ENCODE assay signal across 8 cellular contexts in genomic region chr3:71543371-71544016, GRCh38. TPM values are rescaled to one million over a fixed set of nuclear protein-coding genes. Genes with fewer than 3 reads are reported as not detected.
DNase-seq lines count a peak whose midpoint lies in the region; TF ChIP-seq lines count a peak whose summit lies in the region.

No MANE protein-coding gene starts in this region.

- intact Hi-C loops in activated naive CD4-positive, alpha-beta T cell treated with anti-CD3 and anti-CD28 coated beads for 36 hours (cut with micrococcal nuclease): loop anchor here (2.0 kb wide), 1 partner anchor 33 kb away; no protein-coding TSS in a partner anchor

- H3K27me3 ChIP-seq in right atrium auricular region: no peaks in the 10 kb centered on the region

- peaks cover 20% of the 10 kb centered on the region for H3K4me1 Mint-ChIP-seq in activated naive CD4-positive, alpha-beta T cell treated with anti-CD3 and anti-CD28 coated beads for 36 hours (ENCODE audit: low read depth)

- no peaks in the 10 kb centered on the region for H3K9me3 ChIP-seq in right atrium auricular region

- no peaks in the 10 kb centered on the region for H3K9me3 Mint-ChIP-seq in activated naive CD4-positive, alpha-beta T cell treated with anti-CD3 and anti-CD28 coated beads for 36 hours

- TF ChIP-seq CTCF in RWPE1 (conservative IDR thresholded peaks at IDR 0.05; ENCODE audit: low read depth): no peak
- TF ChIP-seq CTCF in right atrium auricular region (IDR thresholded peaks at IDR 0.05): no peak

- peaks cover 0 to 26% of the 10 kb centered on the region in 2 donors for H3K4me1 ChIP-seq in right atrium auricular region

- H3K27ac ChIP-seq in RWPE1: peak overlapping the region; percentile 84
- H3K27ac ChIP-seq in right atrium auricular region: peak overlapping the region; percentile 33 to 59
- H3K27ac ChIP-seq in temporal lobe (ENCODE audit: low read depth, low read length): peak overlapping the region; percentile 58

- H3K4me3 Mint-ChIP-seq in activated naive CD4-positive, alpha-beta T cell treated with anti-CD3 and anti-CD28 coated beads for 36 hours: no peak overlapping the region

- peaks cover 3% of the 10 kb centered on the region for H3K27me3 Mint-ChIP-seq in activated naive CD4-positive, alpha-beta T cell treated with anti-CD3 and anti-CD28 coated beads for 36 hours (ENCODE audit: low read depth)

- H3K27ac Mint-ChIP-seq in activated naive CD4-positive, alpha-beta T cell treated with anti-CD3 and anti-CD28 coated beads for 36 hours: no peak overlapping the region

- H3K4me3 ChIP-seq in right atrium auricular region: no peak overlapping the region

- peak; percentile 41 for DNase-seq in activated naive CD4-positive, alpha-beta T cell treated with anti-CD3 and anti-CD28 coated beads for 36 hours
- DNase-seq in activated naive CD4-positive, alpha-beta T cell treated with anti-CD3 and anti-CD28 coated beads, Interleukin-2, amount 50 U/mL, for 16 hours: no peak
- DNase-seq in RWPE1 (ENCODE audit: low spot score) (no peak), right atrium auricular region (ENCODE audit: low spot score) (no peak), GM19240 (ENCODE audit: insufficient read length, low spot score) (no peak), NCI-H2171 treated with DMSO at 0.1 percent for 48 hours (lab: John Stamatoyannopoulos, UW) (no peak), AG20443 (ENCODE audit: low spot score) (no peak)

- POLR2A ChIA-PET in RWPE1 (lab: Yijun Ruan, JAX; ENCODE audit: low non-redundant PET): no interaction called here

- peaks cover 3% of the 10 kb centered on the region for H3K36me3 Mint-ChIP-seq in activated naive CD4-positive, alpha-beta T cell treated with anti-CD3 and anti-CD28 coated beads for 36 hours (ENCODE audit: low read depth)

- H3K36me3 ChIP-seq in right atrium auricular region: no peaks in the 10 kb centered on the region

- CTCF ChIA-PET in activated naive CD4-positive, alpha-beta T cell treated with anti-CD3 and anti-CD28 coated beads for 36 hours (lab: Charles Lee): no interaction called here
- CTCF ChIA-PET in RWPE1 (lab: Yijun Ruan, JAX): no interaction called here

RNA-seq across cellular contexts. Expression of gene FOXP1, which starts 40.0 kb away (rescaled TPM):
- total RNA-seq in activated naive CD4-positive, alpha-beta T cell treated with anti-CD3 and anti-CD28 coated beads for 36 hours: 10 to 100 TPM; 95.2 to 97.4 TPM
- 10 to 100 TPM; 39.2 to 59.0 TPM for total RNA-seq in right atrium auricular region
- 56.5 TPM for total RNA-seq in temporal lobe
